In the genomic region with DNA sequence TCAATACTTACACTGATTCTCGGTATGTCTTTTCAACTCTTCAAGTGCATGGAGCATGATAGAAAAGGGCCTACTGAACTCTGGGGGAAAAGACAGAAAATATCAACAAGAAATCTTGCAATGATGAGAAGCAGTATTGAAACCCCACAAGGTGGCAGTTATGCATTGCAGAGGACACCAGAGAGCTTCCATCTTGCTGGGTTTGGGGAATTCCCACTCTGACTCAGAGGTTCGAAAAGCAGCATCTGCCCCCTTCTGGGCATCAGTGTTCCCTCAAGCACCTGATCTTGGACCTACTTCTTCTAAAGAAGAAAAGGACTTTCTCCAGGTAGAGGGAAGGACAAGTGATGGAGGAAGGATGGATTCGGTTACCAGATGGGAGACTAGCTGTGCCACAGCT, we compare ENCODE assay signal across 8 cellular contexts.
A peak's percentile ranks its signal among the peaks of the same experiment; 100 is the strongest.
DNase-seq lines count a peak whose midpoint lies in the region; ATAC-seq and TF ChIP-seq lines count a peak whose summit lies in the region.
"Not testable (repeated sequence)": the region's sequence is repeated elsewhere in the genome, so short reads cannot be mapped to it uniquely, and the experiment has no call there.

No MANE protein-coding gene starts in this region.

- not testable (repeated sequence) for H3K4me2 ChIP-seq in SK-N-SH

- intact Hi-C loops in activated T-helper 2 cell treated with anti-CD3 and anti-CD28 coated beads, Interferon-gamma antibody, Interleukin-2, Interleukin-4, amounts not matched to agents 10 μg/mL and 5 μg/mL and 100 μg/mL, durations not matched to agents 14 hours and 24 hours and 36 hours (cut with micrococcal nuclease) = not testable (repeated sequence)

- H3K9me3 Mint-ChIP-seq in activated T-helper 2 cell treated with anti-CD3 and anti-CD28 coated beads, Interferon-gamma antibody, Interleukin-2, Interleukin-4, amounts not matched to agents 10 μg/mL and 5 μg/mL and 100 μg/mL, durations not matched to agents 14 hours and 24 hours and 36 hours; stimulated activated effector memory CD8-positive, alpha-beta T cell treated with anti-CD3 and anti-CD28 coated beads, Interleukin-12 subunit alpha, Interleukin-12 subunit beta, amount 100 ng/mL, for 72 hours: not testable (repeated sequence)

- not testable (repeated sequence) for H3K27me3 Mint-ChIP-seq in activated T-helper 2 cell treated with anti-CD3 and anti-CD28 coated beads, Interferon-gamma antibody, Interleukin-2, Interleukin-4, amounts not matched to agents 10 μg/mL and 5 μg/mL and 100 μg/mL, durations not matched to agents 14 hours and 24 hours and 36 hours (ENCODE audit: low read depth)

- peak; percentile 68 for ATAC-seq in stimulated activated effector memory CD8-positive, alpha-beta T cell treated with anti-CD3 and anti-CD28 coated beads, Interleukin-12 subunit alpha, Interleukin-12 subunit beta, amount 100 ng/mL, for 72 hours

- not testable (repeated sequence) for H3K9me2 ChIP-seq in SK-N-SH

- TF ChIP-seq CTCF in SK-N-SH (IDR thresholded peaks at IDR 0.05) = not testable (repeated sequence)
- TF ChIP-seq CTCF in epithelial cell of esophagus (IDR thresholded peaks at IDR 0.05; ENCODE audit: insufficient read depth, low read depth, low read length, missing control alignments) (peak; percentile 25), liver (IDR thresholded peaks at IDR 0.05; ENCODE audit: low read depth, low read length, missing input control) (peak; percentile 16)

- CTCF ChIA-PET in SK-N-SH (lab: Yijun Ruan, JAX) = not testable (repeated sequence)

- not testable (repeated sequence) for H2AFZ ChIP-seq in SK-N-SH (ENCODE audit: low read depth)

- POLR2A ChIA-PET in SK-N-SH (lab: Yijun Ruan, JAX) = not testable (repeated sequence)

- H3K4me1 Mint-ChIP-seq in activated T-helper 2 cell treated with anti-CD3 and anti-CD28 coated beads, Interferon-gamma antibody, Interleukin-2, Interleukin-4, amounts not matched to agents 10 μg/mL and 5 μg/mL and 100 μg/mL, durations not matched to agents 14 hours and 24 hours and 36 hours (ENCODE audit: low read depth) = not testable (repeated sequence)
- H3K4me1 Mint-ChIP-seq in stimulated activated effector memory CD8-positive, alpha-beta T cell treated with anti-CD3 and anti-CD28 coated beads, Interleukin-12 subunit alpha, Interleukin-12 subunit beta, amount 100 ng/mL, for 72 hours = peaks cover 11% of the 10 kb centered on the region

- H3K4me3 ChIP-seq in SK-N-SH (ENCODE audit: low read depth in 2 of 2, low read length in 1 of 2); epithelial cell of esophagus (ENCODE audit: low read length); liver (ENCODE audit: low read depth in 1 of 3, low read length in 3 of 3): not testable (repeated sequence)

- H3K9ac ChIP-seq in SK-N-SH; liver (ENCODE audit: low read depth in 1 of 2, low read length in 2 of 2): not testable (repeated sequence)

- H3K36me3 ChIP-seq in SK-N-SH (replicated peaks in 1 of 2; ENCODE audit: control insufficient read depth in 1 of 2, insufficient read depth in 2 of 2, low read length in 1 of 2); liver (ENCODE audit: control insufficient read depth in 4 of 4, insufficient read depth in 3 of 4, low read depth in 1 of 4, low read length in 3 of 4): not testable (repeated sequence)

- not testable (repeated sequence) for H3F3A ChIP-seq in SK-N-SH (replicated peaks; ENCODE audit: insufficient read depth)

- 51% methylated on average over 2 of the region's 3 CpGs for WGBS in SK-N-SH (ENCODE audit: low lambda C conversion rate)
- WGBS in liver = 73% methylated on average over 2 of the region's 3 CpGs

- H4K20me1 ChIP-seq in SK-N-SH (ENCODE audit: insufficient read depth) = not testable (repeated sequence)

- DNase-seq in COLO668 (lab: John Stamatoyannopoulos, UW; ENCODE audit: unreplicated experiment) (peak; percentile 1), GM19238 (ENCODE audit: insufficient read length, low spot score) (peak; percentile 5), MV-4-11 (lab: John Stamatoyannopoulos, UW) (peak; percentile 4), epithelial cell of esophagus (ENCODE audit: low read depth) (peak; percentile 66)
- not testable (repeated sequence) for DNase-seq in SK-N-SH; activated T-helper 2 cell treated with anti-CD3 and anti-CD28 coated beads, Interferon-gamma antibody, Interleukin-2, Interleukin-4, amounts not matched to agents 10 μg/mL and 5 μg/mL and 100 μg/mL, durations not matched to agents 14 hours and 24 hours and 36 hours (ENCODE audit: low spot score)
- DNase-seq in stimulated activated effector memory CD8-positive, alpha-beta T cell treated with anti-CD3 and anti-CD28 coated beads, Interleukin-12 subunit alpha, Interleukin-12 subunit beta, amount 100 ng/mL, for 72 hours (ENCODE audit: low spot score in 2 of 2) = peak in 1 of 2 donors; percentile 69

- H3K27ac Mint-ChIP-seq in activated T-helper 2 cell treated with anti-CD3 and anti-CD28 coated beads, Interferon-gamma antibody, Interleukin-2, Interleukin-4, amounts not matched to agents 10 μg/mL and 5 μg/mL and 100 μg/mL, durations not matched to agents 14 hours and 24 hours and 36 hours = peak overlapping the region; percentile 54
- peak overlapping the region; percentile 11 for H3K27ac Mint-ChIP-seq in stimulated activated effector memory CD8-positive, alpha-beta T cell treated with anti-CD3 and anti-CD28 coated beads, Interleukin-12 subunit alpha, Interleukin-12 subunit beta, amount 100 ng/mL, for 72 hours

- not testable (repeated sequence) for H3K4me3 Mint-ChIP-seq in activated T-helper 2 cell treated with anti-CD3 and anti-CD28 coated beads, Interferon-gamma antibody, Interleukin-2, Interleukin-4, amounts not matched to agents 10 μg/mL and 5 μg/mL and 100 μg/mL, durations not matched to agents 14 hours and 24 hours and 36 hours (ENCODE audit: low read depth); stimulated activated effector memory CD8-positive, alpha-beta T cell treated with anti-CD3 and anti-CD28 coated beads, Interleukin-12 subunit alpha, Interleukin-12 subunit beta, amount 100 ng/mL, for 72 hours

- H3K9me3 ChIP-seq in SK-N-SH; liver (ENCODE audit: control insufficient read depth in 4 of 4, low read length in 3 of 4): not testable (repeated sequence)

- H3K4me1 ChIP-seq in SK-N-SH (ENCODE audit: control insufficient read depth in 1 of 2, insufficient read depth in 2 of 2, low read depth in 1 of 2, low read length in 1 of 2); liver (ENCODE audit: control insufficient read depth in 4 of 4, insufficient read depth in 4 of 4, low read length in 3 of 4): not testable (repeated sequence)

- not testable (repeated sequence) for TF ChIP-seq EP300 in SK-N-SH (IDR thresholded peaks at IDR 0.05; ENCODE audit: borderline replicate concordance in 1 of 2, low read depth in 1 of 2, low read length in 1 of 2)

- 0 out of 2 replicates have a peak, but pooled peaks have one; percentile 11 for TF ChIP-seq RAD21 in SK-N-SH (IDR thresholded peaks at IDR 0.05; ENCODE audit: low read length)
- peak in 1 of 2 donors; percentile 38 for TF ChIP-seq RAD21 in liver (IDR thresholded peaks at IDR 0.05)

- not testable (repeated sequence) for H3K36me3 Mint-ChIP-seq in activated T-helper 2 cell treated with anti-CD3 and anti-CD28 coated beads, Interferon-gamma antibody, Interleukin-2, Interleukin-4, amounts not matched to agents 10 μg/mL and 5 μg/mL and 100 μg/mL, durations not matched to agents 14 hours and 24 hours and 36 hours (ENCODE audit: low read depth); stimulated activated effector memory CD8-positive, alpha-beta T cell treated with anti-CD3 and anti-CD28 coated beads, Interleukin-12 subunit alpha, Interleukin-12 subunit beta, amount 100 ng/mL, for 72 hours

- not testable (repeated sequence) for H3K79me2 ChIP-seq in SK-N-SH (ENCODE audit: insufficient read depth)

- H3K27me3 ChIP-seq in SK-N-SH (ENCODE audit: insufficient read depth); liver (ENCODE audit: control insufficient read depth in 4 of 4, insufficient read depth in 4 of 4, low read length in 3 of 4): not testable (repeated sequence)

- not testable (repeated sequence) for H3K27ac ChIP-seq in SK-N-SH (ENCODE audit: low read depth in 2 of 2, low read length in 1 of 2); liver (ENCODE audit: low read depth in 1 of 2, low read length in 2 of 2)
